Comparison of ENCODE assay signal across 36 cellular contexts in genomic region chr18:68330658-68331057, GRCh38.
"Had no signal": no experiment of that assay in that cellular context is flagged by ENCODE, and none has a peak within 500 bp of the region (broad histone marks: within the 10 kb centered on the region; RNA-seq: fewer than 3 reads in every experiment).

No MANE protein-coding gene starts in this region.

- H3K36me3 Mint-ChIP-seq: activated naive CD8-positive, alpha-beta T cell treated with anti-CD3 and anti-CD28 coated beads for 36 hours; T-cell had no signal

- H3K4me3 ChIP-seq: Peyer's patch had no signal

- H3K36me3 ChIP-seq: brain microvascular endothelial cell, Peyer's patch, WERI-Rb-1 had no signal

- H3K9ac ChIP-seq: KMS-11 had no signal

- H3K27me3 ChIP-seq: brain microvascular endothelial cell, Peyer's patch had no signal

- H3K4me1 Mint-ChIP-seq: activated CD4-positive, alpha-beta T cell treated with anti-CD3 and anti-CD28 coated beads, Interleukin-2, amount 10 ng/mL, durations not matched to agents 24 days and 14 days; activated naive CD8-positive, alpha-beta T cell treated with anti-CD3 and anti-CD28 coated beads for 36 hours; activated T-helper 17 cell treated with anti-CD3 and anti-CD28 coated beads, Interleukin-2, amount 50 U/mL, for 72 hours; T-cell had no signal

- H3K4me1 ChIP-seq: Peyer's patch had no signal

- ATAC-seq: activated CD8-positive, alpha-beta T cell treated with anti-CD3 and anti-CD28 coated beads for 36 hours; activated T-cell treated with anti-CD3 and anti-CD28 coated beads, Interleukin-2, amount 50 U/mL, for 72 hours; activated T-helper 17 cell treated with anti-CD3 and anti-CD28 coated beads, Interleukin-2, amount 50 U/mL, for 72 hours; Right ventricle myocardium inferior; SK-N-SH treated with all-trans-retinoic acid at 6 μM for 48 hours; T-cell had no signal

- H3K27ac ChIP-seq: brain microvascular endothelial cell, KMS-11, Peyer's patch, RWPE1, WERI-Rb-1 had no signal

- H3K27ac Mint-ChIP-seq: activated CD4-positive, alpha-beta T cell treated with anti-CD3 and anti-CD28 coated beads, Interleukin-2, amount 10 ng/mL, durations not matched to agents 24 days and 14 days; activated CD8-positive, alpha-beta T cell treated with anti-CD3 and anti-CD28 coated beads for 36 hours; activated naive CD8-positive, alpha-beta T cell treated with anti-CD3 and anti-CD28 coated beads for 36 hours; activated T-cell treated with anti-CD3 and anti-CD28 coated beads, Interleukin-2, amount 50 U/mL, for 72 hours; activated T-helper 17 cell treated with anti-CD3 and anti-CD28 coated beads, Interleukin-2, amount 50 U/mL, for 72 hours; T-cell had no signal

- H3K27me3 Mint-ChIP-seq: activated CD4-positive, alpha-beta T cell treated with anti-CD3 and anti-CD28 coated beads, Interleukin-2, amount 10 ng/mL, durations not matched to agents 24 days and 14 days; activated CD8-positive, alpha-beta T cell treated with anti-CD3 and anti-CD28 coated beads for 36 hours; activated naive CD8-positive, alpha-beta T cell treated with anti-CD3 and anti-CD28 coated beads for 36 hours; T-cell had no signal

- DNase-seq: activated CD4-positive, alpha-beta T cell treated with anti-CD3 and anti-CD28 coated beads for 1 hour; activated CD4-positive, alpha-beta T cell treated with anti-CD3 and anti-CD28 coated beads, Interleukin-2, amount 10 ng/mL, durations not matched to agents 24 days and 14 days; activated CD4-positive, alpha-beta T cell treated with anti-CD3 and anti-CD28 coated beads, Interleukin-2, amount 50 U/mL, for 4 hours; activated CD4-positive, CD25-positive, alpha-beta regulatory T cell; activated CD8-positive, alpha-beta T cell treated with anti-CD3 and anti-CD28 coated beads for 36 hours; activated effector memory CD4-positive, alpha-beta T cell treated with anti-CD3 and anti-CD28 coated beads, Interleukin-2, amount 50 U/mL, for 16 hours; activated naive CD4-positive, alpha-beta T cell; activated naive CD4-positive, alpha-beta T cell treated with anti-CD3 and anti-CD28 coated beads, Interleukin-2, amount 50 U/mL, for 16 hours; activated naive CD8-positive, alpha-beta T cell treated with anti-CD3 and anti-CD28 coated beads for 36 hours; activated T-cell treated with anti-CD3 and anti-CD28 coated beads, Interleukin-2, amount 50 U/mL, for 1 hour; activated T-cell treated with anti-CD3 and anti-CD28 coated beads, Interleukin-2, amount 50 U/mL, for 72 hours; amniotic stem cell; aorta; brain microvascular endothelial cell; central memory CD4-positive, alpha-beta T cell; NCI-H1105; NCI-H1417 treated with DMSO at 0.1 percent for 48 hours; NCI-H187 treated with DMSO at 0.1 percent for 48 hours; NCI-H2081; NCI-H2171 treated with DMSO at 0.1 percent for 48 hours; NCI-H2227 treated with DMSO at 0.1 percent for 48 hours; NCI-H446; NCI-H510A treated with DMSO at 0.1 percent for 48 hours; NCI-H526 treated with DMSO at 0.1 percent for 48 hours; NCI-H774; Peyer's patch; SIG-M5; T-cell; T-helper 2 cell; T-helper 9 cell; WERI-Rb-1 had no signal

- H3K4me2 ChIP-seq: KMS-11 had no signal

- H3K4me3 Mint-ChIP-seq: activated CD4-positive, alpha-beta T cell treated with anti-CD3 and anti-CD28 coated beads, Interleukin-2, amount 10 ng/mL, durations not matched to agents 24 days and 14 days; activated CD8-positive, alpha-beta T cell treated with anti-CD3 and anti-CD28 coated beads for 36 hours; activated naive CD8-positive, alpha-beta T cell treated with anti-CD3 and anti-CD28 coated beads for 36 hours; activated T-cell treated with anti-CD3 and anti-CD28 coated beads, Interleukin-2, amount 50 U/mL, for 72 hours; activated T-helper 17 cell treated with anti-CD3 and anti-CD28 coated beads, Interleukin-2, amount 50 U/mL, for 72 hours; T-cell had no signal

- H3K9me3 Mint-ChIP-seq: activated CD4-positive, alpha-beta T cell treated with anti-CD3 and anti-CD28 coated beads, Interleukin-2, amount 10 ng/mL, durations not matched to agents 24 days and 14 days; activated CD8-positive, alpha-beta T cell treated with anti-CD3 and anti-CD28 coated beads for 36 hours; activated naive CD8-positive, alpha-beta T cell treated with anti-CD3 and anti-CD28 coated beads for 36 hours; activated T-cell treated with anti-CD3 and anti-CD28 coated beads, Interleukin-2, amount 50 U/mL, for 72 hours; activated T-helper 17 cell treated with anti-CD3 and anti-CD28 coated beads, Interleukin-2, amount 50 U/mL, for 72 hours had no signal

- H3K9me3 ChIP-seq: Peyer's patch had no signal
